Comparison of ENCODE assay signal across 12 cellular contexts in genomic region chr11:119417726-119418540, GRCh38. TPM values are rescaled to one million over a fixed set of nuclear protein-coding genes. Genes with fewer than 3 reads are reported as not detected.
DNase-seq lines count a peak whose midpoint lies in the region; ATAC-seq and TF ChIP-seq lines count a peak whose summit lies in the region.
"Had no signal": no experiment of that assay in that cellular context is flagged by ENCODE, and none has a peak within 500 bp of the region (broad histone marks: within the 10 kb centered on the region; RNA-seq: fewer than 3 reads in every experiment).

No MANE protein-coding gene starts in this region.

- DNase-seq in Daoy (ENCODE audit: low read depth) = peak; percentile 94
- peak; percentile 78 for DNase-seq in RWPE1 (ENCODE audit: low spot score)
- DNase-seq in epithelial cell of prostate (ENCODE audit: low read depth, low spot score) = peak; percentile 31
- DNase-seq in non-pigmented ciliary epithelial cell (ENCODE audit: low read depth) = peak; percentile 49
- no peak for DNase-seq in T-helper 9 cell
- DNase-seq: activated B cell treated with CpG ODN at 0.5 μM for 24 hours; activated naive CD4-positive, alpha-beta T cell treated with anti-CD3 and anti-CD28 coated beads, Interleukin-2, amount 50 U/mL, for 16 hours; NK-92 treated with Interleukin-12 subunit alpha and Interleukin-12 subunit beta, amount 100 ng/mL, for 24 hours had no signal

- no peak for TF ChIP-seq CTCF in RWPE1 (conservative IDR thresholded peaks at IDR 0.05; ENCODE audit: low read depth)

- ATAC-seq in HG02759 (IDR thresholded peaks at IDR 0.05; ENCODE audit: unreplicated experiment) = no peak
- no peak for ATAC-seq in GM19023 (IDR thresholded peaks at IDR 0.05; ENCODE audit: unreplicated experiment)
- no peak for ATAC-seq in GM21717 (IDR thresholded peaks at IDR 0.05; ENCODE audit: unreplicated experiment)
- ATAC-seq: K562 had no signal

- H3K27ac ChIP-seq in RWPE1 (peak overlapping the region; percentile 77), epithelial cell of prostate (no peak overlapping the region)

- POLR2A ChIA-PET in RWPE1 (lab: Yijun Ruan, JAX; ENCODE audit: low non-redundant PET) = no interaction called here

- CTCF ChIA-PET in RWPE1 (lab: Yijun Ruan, JAX) = no interaction called here

RNA-seq across cellular contexts. Expression of gene THY1, which starts 5.0 kb away (rescaled TPM):
- total RNA-seq in Daoy (2014; rRNA removed; shearing (Covaris generic)) = 146 and 189 TPM in 2 replicates
- total RNA-seq: activated B cell treated with CpG ODN at 0.5 μM for 24 hours had no signal

RNA-seq across cellular contexts. Expression of gene USP2, which starts 36.4 kb away (rescaled TPM):
- total RNA-seq in Daoy (2014; rRNA removed; shearing (Covaris generic)) = 0.27 and 0.51 TPM in 2 replicates
